In genomic region chr2:42045956-42046748, GRCh38 we compare ENCODE assay signal across 9 cellular contexts. TPM values are rescaled to one million over a fixed set of nuclear protein-coding genes. Genes with fewer than 3 reads are reported as not detected.
DNase-seq lines count a peak whose midpoint lies in the region; ATAC-seq and TF ChIP-seq lines count a peak whose summit lies in the region.
"Had no signal": no experiment of that assay in that cellular context is flagged by ENCODE, and none has a peak within 500 bp of the region (broad histone marks: within the 10 kb centered on the region; RNA-seq: fewer than 3 reads in every experiment).

No MANE protein-coding gene starts in this region.

- H3K9me3 Mint-ChIP-seq in natural killer cell = no peaks in the 10 kb centered on the region
- H3K9me3 Mint-ChIP-seq in natural killer cell treated with Interleukin-12 subunit alpha and Interleukin-12 subunit beta and Interleukin-15 and Interleukin-18, amount 100 ng/mL, for 72 hours = no peaks in the 10 kb centered on the region
- H3K9me3 Mint-ChIP-seq in WTC11 = no peaks in the 10 kb centered on the region

- H3K14ac ChIP-seq in mesenchymal stem cell (ENCODE audit: low read length in 2 of 2) = no peak overlapping the region

- peaks cover 29% of the 10 kb centered on the region for H3K4me1 ChIP-seq in mesenchymal stem cell (ENCODE audit: control insufficient read depth, insufficient read depth, low read depth, low read length)
- H3K4me1 ChIP-seq in GM23248 (ENCODE audit: insufficient read depth) = peaks cover 21% of the 10 kb centered on the region

- H3F3A ChIP-seq in GM23248 (ENCODE audit: insufficient read depth) = no peaks in the 10 kb centered on the region

- WGBS in mesenchymal stem cell = 26% methylated on average over 9 of the region's 10 CpGs
- WGBS in GM23248 (ENCODE audit: low coverage in 1 of 2, low lambda C conversion rate in 2 of 2, missing lambda C conversion rate in 2 of 2), 2 experiments = 71 to 74% methylated on average over 10 of the region's 10 CpGs

- intact Hi-C loops in natural killer cell (cut with micrococcal nuclease) = no loop called here

- CTCF ChIA-PET in WTC11 (lab: Charles Lee) = interaction anchor here (0.7 to 6.7 kb wide), 17 partner anchors 8 to 179 kb away, joined by 3 to 75 read pairs (median 6); no protein-coding TSS in a partner anchor

- peak overlapping the region; percentile 59 for H2BK120ac ChIP-seq in mesenchymal stem cell (ENCODE audit: low read depth, low read length)

- peak overlapping the region; percentile 44 to 78 for H3K18ac ChIP-seq in mesenchymal stem cell (ENCODE audit: low read depth in 1 of 2, low read length in 2 of 2)

- H3K4me3 ChIP-seq in mesenchymal stem cell (ENCODE audit: insufficient read depth in 1 of 2, low read depth in 1 of 2, low read length in 2 of 2) = no peak overlapping the region
- H3K4me3 ChIP-seq in GM23248 = no peak overlapping the region
- H3K4me3 ChIP-seq: body of pancreas had no signal

- no peaks in the 10 kb centered on the region for H3K9me3 ChIP-seq in mesenchymal stem cell (ENCODE audit: control insufficient read depth, low read length)
- no peaks in the 10 kb centered on the region for H3K9me3 ChIP-seq in GM23248 (ENCODE audit: low read depth)
- H3K9me3 ChIP-seq: body of pancreas had no signal

- H2BK15ac ChIP-seq in mesenchymal stem cell (ENCODE audit: low read depth, poor library complexity, severe bottlenecking) = peak overlapping the region; percentile 37

- ATAC-seq in natural killer cell = no peak
- no peak for ATAC-seq in natural killer cell treated with Interleukin-12 subunit alpha and Interleukin-12 subunit beta and Interleukin-15 and Interleukin-18, amount 100 ng/mL, for 72 hours
- ATAC-seq in WTC11 = peak; percentile 1
- no peak for ATAC-seq in GM19023 (IDR thresholded peaks at IDR 0.05; ENCODE audit: unreplicated experiment)
- no peak for ATAC-seq in GM18868 (IDR thresholded peaks at IDR 0.05; ENCODE audit: unreplicated experiment)
- ATAC-seq: body of pancreas had no signal

- peak overlapping the region; percentile 14 to 32 for H2BK12ac ChIP-seq in mesenchymal stem cell (ENCODE audit: low read length in 2 of 2)

- TF ChIP-seq CTCF in natural killer cell (IDR thresholded peaks at IDR 0.05) (no peak), WTC11 (IDR thresholded peaks at IDR 0.05) (no peak)

- peaks cover 39 to 45% of the 10 kb centered on the region in 2 donors for H3K27me3 Mint-ChIP-seq in natural killer cell (ENCODE audit: low read depth in 2 of 2)
- peaks cover 32 to 50% of the 10 kb centered on the region in 2 donors for H3K27me3 Mint-ChIP-seq in natural killer cell treated with Interleukin-12 subunit alpha and Interleukin-12 subunit beta and Interleukin-15 and Interleukin-18, amount 100 ng/mL, for 72 hours
- H3K27me3 Mint-ChIP-seq in WTC11 (ENCODE audit: low read depth) = peaks cover 20% of the 10 kb centered on the region

- POLR2A ChIA-PET in WTC11 (lab: Charles Lee) = interaction anchor here (0.8 to 3.5 kb wide), 13 partner anchors 15 to 176 kb away, joined by 3 to 28 read pairs (median 5); partner anchors contain the start of gene EML4

- H2BK5ac ChIP-seq in mesenchymal stem cell (ENCODE audit: low read depth, low read length, poor library complexity, severe bottlenecking) = no peak overlapping the region

- H3K79me2 ChIP-seq in GM23248 (ENCODE audit: insufficient read depth) = peaks cover 10% of the 10 kb centered on the region; the same call in 1 of the 2 replicates

- H3K27me3 ChIP-seq in mesenchymal stem cell (ENCODE audit: control insufficient read depth in 1 of 2, insufficient read depth in 1 of 2, low read length in 2 of 2) (peaks cover 3 to 21% of the 10 kb centered on the region in 2 experiments), GM23248 (replicated peaks; ENCODE audit: insufficient read depth) (0 out of 2 replicates have a peak, but pooled peaks cover 2% of the 10 kb centered on the region)
- H3K27me3 ChIP-seq: body of pancreas had no signal

- peak overlapping the region; percentile 19 to 30 for H3K4ac ChIP-seq in mesenchymal stem cell (ENCODE audit: low read depth in 1 of 2, low read length in 2 of 2)

- H3K27ac Mint-ChIP-seq in natural killer cell (no peak overlapping the region), WTC11 (peak overlapping the region; percentile 68; the same call in 1 of the 2 replicates)
- no peak overlapping the region for H3K27ac Mint-ChIP-seq in natural killer cell treated with Interleukin-12 subunit alpha and Interleukin-12 subunit beta and Interleukin-15 and Interleukin-18, amount 100 ng/mL, for 72 hours

- H3K4me1 Mint-ChIP-seq in natural killer cell (peaks cover 0 to 5% of the 10 kb centered on the region in 2 donors), WTC11 (peaks cover 71% of the 10 kb centered on the region)
- H3K4me1 Mint-ChIP-seq in natural killer cell treated with Interleukin-12 subunit alpha and Interleukin-12 subunit beta and Interleukin-15 and Interleukin-18, amount 100 ng/mL, for 72 hours (ENCODE audit: low read depth in 2 of 2) = peaks cover 0 to 2% of the 10 kb centered on the region in 2 donors

- peaks cover 12% of the 10 kb centered on the region for H3K79me1 ChIP-seq in mesenchymal stem cell (replicated peaks; ENCODE audit: low read length, poor library complexity, severe bottlenecking)

- H3K27ac ChIP-seq in mesenchymal stem cell (ENCODE audit: low read length, poor library complexity, severe bottlenecking) = no peak overlapping the region
- no peak overlapping the region for H3K27ac ChIP-seq in GM23248

- H3K4me3 Mint-ChIP-seq in natural killer cell = peak overlapping the region; percentile 40
- H3K4me3 Mint-ChIP-seq in natural killer cell treated with Interleukin-12 subunit alpha and Interleukin-12 subunit beta and Interleukin-15 and Interleukin-18, amount 100 ng/mL, for 72 hours = no peak overlapping the region
- H3K4me3 Mint-ChIP-seq in WTC11 = peak overlapping the region; percentile 79

- H3K4me2 ChIP-seq in mesenchymal stem cell (ENCODE audit: low read length, poor library complexity, severe bottlenecking) (no peak overlapping the region), GM23248 (ENCODE audit: unreplicated experiment) (no peak overlapping the region)

- no peak overlapping the region for H3K23ac ChIP-seq in mesenchymal stem cell (ENCODE audit: low read length in 2 of 2)

- H3K9me2 ChIP-seq in GM23248 (ENCODE audit: insufficient read depth) = no peaks in the 10 kb centered on the region

- in situ Hi-C loops in GM23248 (cut with MboI) = no loop called here

- H4K8ac ChIP-seq in mesenchymal stem cell (ENCODE audit: low read length) = peak overlapping the region; percentile 81

- H3K36me3 Mint-ChIP-seq in natural killer cell (no peaks in the 10 kb centered on the region), WTC11 (no peaks in the 10 kb centered on the region)
- no peaks in the 10 kb centered on the region for H3K36me3 Mint-ChIP-seq in natural killer cell treated with Interleukin-12 subunit alpha and Interleukin-12 subunit beta and Interleukin-15 and Interleukin-18, amount 100 ng/mL, for 72 hours

- H3K9ac ChIP-seq in mesenchymal stem cell (ENCODE audit: low read length) (no peak overlapping the region), GM23248 (no peak overlapping the region)

- H3K36me3 ChIP-seq in mesenchymal stem cell (ENCODE audit: control insufficient read depth in 1 of 2, insufficient read depth in 2 of 2, low read depth in 1 of 2, low read length in 2 of 2) (no peaks in the 10 kb centered on the region), GM23248 (ENCODE audit: low read depth) (no peaks in the 10 kb centered on the region)

- H4K20me1 ChIP-seq in GM23248 (ENCODE audit: insufficient read depth) = no peaks in the 10 kb centered on the region

- DNase-seq in natural killer cell (no peak), WTC11 (ENCODE audit: low spot score) (no peak), mesenchymal stem cell (peak; percentile 66), GM23248 (no peak), activated gamma-delta T cell (lab: John Stamatoyannopoulos, UW) (no peak)
- DNase-seq in natural killer cell treated with Interleukin-12 subunit alpha and Interleukin-12 subunit beta and Interleukin-15 and Interleukin-18, amount 100 ng/mL, for 72 hours (ENCODE audit: low spot score) = no peak

- H2AFZ ChIP-seq in mesenchymal stem cell (ENCODE audit: low read depth, low read length) (no peak overlapping the region), GM23248 (no peak overlapping the region)

- no peak overlapping the region for H2AK5ac ChIP-seq in mesenchymal stem cell (ENCODE audit: low read length, severe bottlenecking)

- peak overlapping the region; percentile 72 for H4K91ac ChIP-seq in mesenchymal stem cell (ENCODE audit: low read length)

TF ChIP-seq in WTC11, 78 proteins besides CTCF, POLR2A, EP300 and RAD21 (continues in another document):
- TF ChIP-seq GABPB1 (CRISPR knock-in tag; IDR thresholded peaks at IDR 0.05) (peak; percentile 71), NFYB (CRISPR knock-in tag; conservative IDR thresholded peaks at IDR 0.05; ENCODE audit: low read depth) (no peak), ZNF281 (CRISPR knock-in tag; IDR thresholded peaks at IDR 0.05) (no peak), GTF2I (CRISPR knock-in tag; conservative IDR thresholded peaks at IDR 0.05) (no peak)

RNA-seq across cellular contexts. Expression of gene PKDCC, which starts 1.7 kb away (rescaled TPM):
- total RNA-seq in natural killer cell (under 1 TPM in 1 of 3 donors, not detected in 2; 0.50 TPM), WTC11 (2021) (15.1 to 27.3 TPM (median 15.6 TPM) in 3 replicates)
- total RNA-seq in natural killer cell treated with Interleukin-12 subunit alpha and Interleukin-12 subunit beta and Interleukin-15 and Interleukin-18, amount 100 ng/mL, for 72 hours = not detected
- 35.7 TPM for polyA plus RNA-seq in mesenchymal stem cell (2013, experiment 1 of 2)
- polyA plus RNA-seq in mesenchymal stem cell (2013, experiment 2 of 2) = 35.3 TPM
- total RNA-seq in GM23248 (2014; rRNA removed; shearing (Covaris generic)) = 9.9 and 12.8 TPM in 2 replicates
- 0.95 and 1.2 TPM in 2 replicates for polyA plus RNA-seq in GM23248 (2016; fragmentation: Nextera tagmentation; extraction: Ambion mirVana)
